29 cellular contexts compared by ENCODE assay signal in genomic region chr5:96288845-96289185, GRCh38.
DNase-seq lines count a peak whose midpoint lies in the region; ATAC-seq, FAIRE-seq and TF ChIP-seq lines count a peak whose summit lies in the region.
"Had no signal": no experiment of that assay in that cellular context is flagged by ENCODE, and none has a peak within 500 bp of the region (broad histone marks: within the 10 kb centered on the region; RNA-seq: fewer than 3 reads in every experiment).

No MANE protein-coding gene starts in this region.

- H3K4me1 Mint-ChIP-seq in type B pancreatic cell (ENCODE audit: unreplicated experiment) = no peaks in the 10 kb centered on the region
- H3K4me1 Mint-ChIP-seq: memory B cell had no signal

- peak overlapping the region; percentile 54; the same call in 1 of the 2 replicates for H3K4ac ChIP-seq in IMR-90 (ENCODE audit: low read depth, low read length)

- no peaks in the 10 kb centered on the region for H3K9me1 ChIP-seq in IMR-90 (ENCODE audit: insufficient read depth, low read length)

- peak overlapping the region; percentile 90; the same call in 1 of the 2 replicates for H2BK120ac ChIP-seq in IMR-90 (ENCODE audit: low read depth, low read length)

- dilution Hi-C loops in IMR-90 (cut with HindIII; ENCODE audit: low sequenced_read_pairs, unreplicated experiment) = no loop called here

- H2BK5ac ChIP-seq in IMR-90 (ENCODE audit: low read depth, low read length, poor library complexity, severe bottlenecking) = peak overlapping the region; percentile 89

- TF ChIP-seq RAD21 in IMR-90 (IDR thresholded peaks at IDR 0.05; ENCODE audit: low read length) (no peak), HepG2 (CRISPR knock-in tag; IDR thresholded peaks at IDR 0.05) (no peak)

- no peaks in the 10 kb centered on the region for H3K79me1 ChIP-seq in IMR-90 (ENCODE audit: low read depth in 1 of 2, low read length in 2 of 2)

- no peaks in the 10 kb centered on the region for H3K9me3 ChIP-seq in IMR-90 (ENCODE audit: control insufficient read depth, insufficient read depth, low read length)
- H3K9me3 ChIP-seq in HepG2 (ENCODE audit: low read length) = no peaks in the 10 kb centered on the region
- H3K9me3 ChIP-seq: adrenal gland, esophagus squamous epithelium, Peyer's patch had no signal

- POLR2A ChIA-PET in IMR-90 (lab: Charles Lee; ENCODE audit: unreplicated experiment) = no interaction called here
- POLR2A ChIA-PET in HepG2 (lab: Yijun Ruan, JAX) = interaction anchor here (1.0 kb wide), 1 partner anchor 9 kb away, joined by 3 read pairs; no protein-coding TSS in a partner anchor

- H3K4me1 ChIP-seq in ACC112 (ENCODE audit: control insufficient read depth, insufficient read depth, low read length, unreplicated experiment) = peaks cover 28% of the 10 kb centered on the region
- peaks cover 12% of the 10 kb centered on the region for H3K4me1 ChIP-seq in IMR-90 (ENCODE audit: control insufficient read depth, insufficient read depth, low read length)
- peaks cover 26% of the 10 kb centered on the region for H3K4me1 ChIP-seq in HepG2 (ENCODE audit: insufficient read depth, low read length)
- H3K4me1 ChIP-seq: adrenal gland, Peyer's patch, psoas muscle had no signal

- ATAC-seq in IMR-90 (ENCODE audit: low read depth) (peak; percentile 27; the same call in 1 of the 2 replicates), HepG2 (peak; percentile 47; the same call in 1 of the 3 replicates), GM19351 (IDR thresholded peaks at IDR 0.05; ENCODE audit: unreplicated experiment) (no peak), HG03139 (IDR thresholded peaks at IDR 0.05; ENCODE audit: unreplicated experiment) (no peak), HG02759 (IDR thresholded peaks at IDR 0.05; ENCODE audit: unreplicated experiment) (no peak)
- ATAC-seq: effector memory CD8-positive, alpha-beta T cell; heart left ventricle; psoas muscle had no signal

- H3K4me2 ChIP-seq in IMR-90 (ENCODE audit: low read depth, low read length) (no peak overlapping the region), HepG2 (ENCODE audit: low read depth, low read length) (no peak overlapping the region)

- no peak overlapping the region for H2AFZ ChIP-seq in ACC112 (ENCODE audit: low read length, unreplicated experiment)
- no peak overlapping the region for H2AFZ ChIP-seq in IMR-90 (replicated peaks; ENCODE audit: low read length, poor library complexity)
- H2AFZ ChIP-seq in HepG2 (ENCODE audit: low read length) = no peak overlapping the region

- no peak overlapping the region for H3K4me3 Mint-ChIP-seq in type B pancreatic cell
- H3K4me3 Mint-ChIP-seq: activated T-cell treated with anti-CD3 and anti-CD28 coated beads, Interleukin-2, amount 50 U/mL, for 4 hours; effector memory CD8-positive, alpha-beta T cell; memory B cell; T-helper 1 cell treated with Interleukin-12 subunit alpha and Interleukin-12 subunit beta and Interleukin-4 antibody, amounts not matched to agents 30 μg/mL and 1 μg/mL, for 36 hours had no signal

- CTCF ChIA-PET in IMR-90 (lab: Yijun Ruan, JAX) (interaction anchor here (0.7 kb wide), 1 partner anchor 137 kb away, joined by 3 read pairs; no protein-coding TSS in a partner anchor), HepG2 (lab: Yijun Ruan, JAX; ENCODE audit: low intra/inter-chr PET ratio, low total read pairs) (no interaction called here)

- no peak overlapping the region for H2AK5ac ChIP-seq in IMR-90 (ENCODE audit: low read depth, low read length)

- BruUV-seq in IMR-90 (replicated peaks; lab: Mats Ljungman, UMichigan) (no TSS peak), HepG2 (replicated peaks; lab: Mats Ljungman, UMichigan) (no TSS peak)

- H3K23ac ChIP-seq in IMR-90 (ENCODE audit: low read depth, low read length) = no peak overlapping the region

- H3K27ac Mint-ChIP-seq in type B pancreatic cell = no peak overlapping the region
- H3K27ac Mint-ChIP-seq: effector memory CD8-positive, alpha-beta T cell; memory B cell; T-helper 1 cell treated with Interleukin-12 subunit alpha and Interleukin-12 subunit beta and Interleukin-4 antibody, amounts not matched to agents 30 μg/mL and 1 μg/mL, for 36 hours had no signal

- 0 out of 3 replicates have a peak overlapping the region, but pooled peaks have one; percentile 67 for H2BK15ac ChIP-seq in IMR-90 (ENCODE audit: low read depth, low read length)

- peak overlapping the region; percentile 25 to 43; a peak in 3 of 4 replicates for H4K8ac ChIP-seq in IMR-90 (ENCODE audit: low read depth in 2 of 2, low read length in 2 of 2)

- no peak overlapping the region; the same call in 1 of the 2 replicates for H3K56ac ChIP-seq in IMR-90 (ENCODE audit: extremely low read depth, insufficient read depth, low read length)

- H3K36me3 Mint-ChIP-seq in type B pancreatic cell = no peaks in the 10 kb centered on the region
- H3K36me3 Mint-ChIP-seq: memory B cell had no signal

- peak overlapping the region; percentile 93 for H3K18ac ChIP-seq in IMR-90 (ENCODE audit: low read depth, low read length)

- H2AK9ac ChIP-seq in IMR-90 (replicated peaks; ENCODE audit: low read depth, low read length, poor library complexity) = no peak overlapping the region

- H3K27me3 ChIP-seq in ACC112 (ENCODE audit: insufficient read depth, low read length) (no peaks in the 10 kb centered on the region), IMR-90 (ENCODE audit: control insufficient read depth, insufficient read depth, low read length) (no peaks in the 10 kb centered on the region), HepG2 (ENCODE audit: control insufficient read depth in 1 of 2, insufficient read depth in 2 of 2, low read length in 2 of 2) (no peaks in the 10 kb centered on the region)
- H3K27me3 ChIP-seq: adrenal gland, brain microvascular endothelial cell, esophagus squamous epithelium, heart left ventricle, Peyer's patch had no signal

- in situ Hi-C loops in IMR-90 (cut with MboI; ENCODE audit: low sequenced_read_pairs) = no loop called here
- in situ Hi-C loops in HepG2 (cut with HindIII; ENCODE audit: extremely low pct_ligation_motif_present, low pct_unique_long_range_greater_than_20kb) = no loop called here

- 0 out of 2 replicates have a peak overlapping the region, but pooled peaks have one; percentile 53 for H3K14ac ChIP-seq in IMR-90 (replicated peaks; ENCODE audit: low read depth, low read length)

- intact Hi-C loops in IMR-90 (cut with micrococcal nuclease) (no loop called here), HepG2 (cut with micrococcal nuclease; ENCODE audit: unreplicated experiment) (no loop called here)

- TF ChIP-seq CTCF in IMR-90 (conservative IDR thresholded peaks at IDR 0.05; ENCODE audit: low read depth, low read length) (no peak), choroid plexus epithelial cell (conservative IDR thresholded peaks at IDR 0.05; ENCODE audit: low read depth, low read length) (no peak), HepG2 (CRISPR knock-in tag; IDR thresholded peaks at IDR 0.05) (no peak), type B pancreatic cell (conservative IDR thresholded peaks at IDR 0.05) (no peak)

- peak overlapping the region; percentile 78 for H3K27ac ChIP-seq in ACC112 (ENCODE audit: low read depth, low read length)
- H3K27ac ChIP-seq in IMR-90 (ENCODE audit: insufficient read depth, low read length) = peak overlapping the region; percentile 93; the same call in 1 of the 2 replicates
- peak overlapping the region; percentile 29 for H3K27ac ChIP-seq in HepG2 (ENCODE audit: extremely low read length, insufficient read depth, low read length)
- H3K27ac ChIP-seq: adrenal gland, brain microvascular endothelial cell, heart left ventricle, Peyer's patch, psoas muscle had no signal

- TF ChIP-seq POLR2A in IMR-90 (IDR thresholded peaks at IDR 0.05; ENCODE audit: low read depth, low read length) (no peak), HepG2 (IDR thresholded peaks at IDR 0.05; ENCODE audit: insufficient read depth in 1 of 2, low read depth in 2 of 2, low read length in 2 of 2) (no peak)

- H4K91ac ChIP-seq in IMR-90 (ENCODE audit: insufficient read depth, low read depth, low read length) = peak overlapping the region; percentile 35; the same call in 1 of the 2 replicates

- peak; percentile 80 for DNase-seq in IMR-90
- peak; percentile 79 for DNase-seq in choroid plexus epithelial cell (ENCODE audit: low read depth)
- peak; percentile 68 for DNase-seq in HepG2 (ENCODE audit: low spot score)
- DNase-seq in type B pancreatic cell (ENCODE audit: extremely low spot score, unreplicated experiment) = no peak
- DNase-seq: ACHN; activated CD4-positive, alpha-beta T cell treated with anti-CD3 and anti-CD28 coated beads for 4 hours; activated CD8-positive, alpha-beta memory T cell treated with anti-CD3 and anti-CD28 coated beads for 24 hours; activated naive CD4-positive, alpha-beta T cell; activated T-cell treated with anti-CD3 and anti-CD28 coated beads, Interleukin-2, amount 50 U/mL, for 4 hours; adrenal gland; brain microvascular endothelial cell; C1 segment of cervical spinal cord; effector memory CD8-positive, alpha-beta T cell; esophagus squamous epithelium; heart left ventricle; NCI-H1694; NCI-H2171; NCI-H524 treated with DMSO at 0.1 percent for 48 hours; Peyer's patch; psoas muscle; substantia nigra had no signal

- H3K4me3 ChIP-seq in ACC112 (ENCODE audit: low read depth, low read length) (no peak overlapping the region), IMR-90 (ENCODE audit: insufficient read depth, low read depth, low read length) (no peak overlapping the region), choroid plexus epithelial cell (ENCODE audit: low read depth, low read length) (no peak overlapping the region), HepG2 (replicated peaks in 1 of 3; ENCODE audit: insufficient read depth in 1 of 3, low read depth in 2 of 3, low read length in 3 of 3) (no peak overlapping the region)
- H3K4me3 ChIP-seq: adrenal gland, coronary artery, esophagus squamous epithelium, heart left ventricle, Peyer's patch, psoas muscle, skin epidermis had no signal

- H3K27me3 Mint-ChIP-seq in type B pancreatic cell = no peaks in the 10 kb centered on the region

- no peaks in the 10 kb centered on the region for H3K79me2 ChIP-seq in ACC112 (ENCODE audit: control insufficient read depth, insufficient read depth, low read length, unreplicated experiment)
- no peaks in the 10 kb centered on the region for H3K79me2 ChIP-seq in HepG2 (ENCODE audit: insufficient read depth, low read length)

- H4K20me1 ChIP-seq in IMR-90 (ENCODE audit: insufficient read depth, low read length) (no peaks in the 10 kb centered on the region), HepG2 (ENCODE audit: insufficient read depth, low read length) (no peaks in the 10 kb centered on the region)

- WGBS in IMR-90 (ENCODE audit: extremely low coverage in 2 of 2, insufficient read length in 1 of 2), 2 experiments = no CpG with 5 or more reads among the region's 1 CpG
- WGBS in HepG2 (ENCODE audit: low lambda C conversion rate) = 21% methylated on average over 1 of the region's 1 CpG

- H4K5ac ChIP-seq in IMR-90 (ENCODE audit: low read depth, low read length) = peak overlapping the region; percentile 85; the same call in 1 of the 2 replicates

- no peaks in the 10 kb centered on the region for H3K9me3 Mint-ChIP-seq in type B pancreatic cell
- H3K9me3 Mint-ChIP-seq: effector memory CD8-positive, alpha-beta T cell; T-helper 1 cell treated with Interleukin-12 subunit alpha and Interleukin-12 subunit beta and Interleukin-4 antibody, amounts not matched to agents 30 μg/mL and 1 μg/mL, for 36 hours had no signal

- H3K9ac ChIP-seq in IMR-90 (ENCODE audit: low read depth, low read length) (no peak overlapping the region; the same call in 1 of the 2 replicates), HepG2 (ENCODE audit: insufficient read depth, low read depth, low read length) (no peak overlapping the region)

- FAIRE-seq in HepG2 (lab: Jason Lieb, UNC) = no peak

- no peaks in the 10 kb centered on the region for H3K36me3 ChIP-seq in ACC112 (ENCODE audit: insufficient read depth, low read length)
- no peaks in the 10 kb centered on the region for H3K36me3 ChIP-seq in IMR-90 (ENCODE audit: control insufficient read depth, insufficient read depth, low read length)
- H3K36me3 ChIP-seq in HepG2 (replicated peaks in 1 of 2; ENCODE audit: control insufficient read depth in 1 of 2, insufficient read depth in 2 of 2, low read length in 2 of 2) = no peaks in the 10 kb centered on the region
- H3K36me3 ChIP-seq: adrenal gland, brain microvascular endothelial cell, esophagus squamous epithelium, heart left ventricle, Peyer's patch had no signal

- H2BK20ac ChIP-seq in IMR-90 (ENCODE audit: low read depth, low read length) = peak overlapping the region; percentile 12; the same call in 1 of the 2 replicates

- TF ChIP-seq EP300 in HepG2 (IDR thresholded peaks at IDR 0.05; ENCODE audit: low read depth in 2 of 2, low read length in 2 of 2) (peak in 1 of 2 experiments; percentile 65; a peak in 3 of 4 replicates), HepG2 (CRISPR knock-in tag; IDR thresholded peaks at IDR 0.05; ENCODE audit: borderline replicate concordance) (no peak)

Comparison
In these comparisons a context has a peak if more than half of its experiments do, and no peak if none do; other contexts are left out.
1. H3K27ac ChIP-seq: peak in every context shown above with its lines; median percentile 93 in IMR-90; 78 in ACC112; 29 in HepG2.
2. ATAC-seq: peak in IMR-90 (single experiment) and HepG2 (single experiment); none in GM19351 (single experiment), HG03139 (single experiment) and HG02759 (single experiment).